8 cellular contexts compared by ENCODE assay signal in genomic region chr2:219460424-219460926, GRCh38. TPM values are rescaled to one million over a fixed set of nuclear protein-coding genes. Genes with fewer than 3 reads are reported as not detected.
DNase-seq lines count a peak whose midpoint lies in the region; ATAC-seq and TF ChIP-seq lines count a peak whose summit lies in the region.

No MANE protein-coding gene starts in this region.

- H3K4me1 Mint-ChIP-seq in GM23338 = peaks cover 38% of the 10 kb centered on the region
- peaks cover 7% of the 10 kb centered on the region for H3K4me1 Mint-ChIP-seq in stimulated activated effector memory CD8-positive, alpha-beta T cell treated with anti-CD3 and anti-CD28 coated beads, Interleukin-12 subunit alpha, Interleukin-12 subunit beta, amount 100 ng/mL, for 72 hours

- H4K20me1 ChIP-seq in GM23338 (replicated peaks; ENCODE audit: insufficient read depth) = no peaks in the 10 kb centered on the region

- peak overlapping the region; percentile 62 for H3K9ac ChIP-seq in adipocyte (ENCODE audit: low read length)

- no peaks in the 10 kb centered on the region for H3K27me3 ChIP-seq in GM23338 (ENCODE audit: insufficient read depth)
- no peaks in the 10 kb centered on the region for H3K27me3 ChIP-seq in adipocyte (replicated peaks; ENCODE audit: control insufficient read depth, insufficient read depth, low read length)

- no peaks in the 10 kb centered on the region for H3K79me2 ChIP-seq in GM23338 (replicated peaks; ENCODE audit: insufficient read depth)

- H3K36me3 Mint-ChIP-seq in GM23338 (ENCODE audit: low read depth) = peaks cover 11% of the 10 kb centered on the region
- H3K36me3 Mint-ChIP-seq in stimulated activated effector memory CD8-positive, alpha-beta T cell treated with anti-CD3 and anti-CD28 coated beads, Interleukin-12 subunit alpha, Interleukin-12 subunit beta, amount 100 ng/mL, for 72 hours = no peaks in the 10 kb centered on the region

- peaks cover 24% of the 10 kb centered on the region for H3K4me1 ChIP-seq in GM23338 (ENCODE audit: insufficient read depth)
- peaks cover 20% of the 10 kb centered on the region for H3K4me1 ChIP-seq in adipocyte (ENCODE audit: control insufficient read depth, insufficient read depth, low read length)

- H3K9me3 Mint-ChIP-seq in GM23338 = no peaks in the 10 kb centered on the region
- H3K9me3 Mint-ChIP-seq in stimulated activated effector memory CD8-positive, alpha-beta T cell treated with anti-CD3 and anti-CD28 coated beads, Interleukin-12 subunit alpha, Interleukin-12 subunit beta, amount 100 ng/mL, for 72 hours = no peaks in the 10 kb centered on the region

- peak; percentile 74 for DNase-seq in GM23338 (ENCODE audit: low spot score)
- peak; percentile 69 for DNase-seq in adipocyte (ENCODE audit: low read depth)
- peak in 31 of 51 donors; percentile 5 to 69 (median 31) for DNase-seq in hypothalamus (lab: John Stamatoyannopoulos, UW)
- DNase-seq in retinal pigment epithelial cell (ENCODE audit: low read depth) = no peak
- no peak for DNase-seq in stimulated activated effector memory CD8-positive, alpha-beta T cell treated with anti-CD3 and anti-CD28 coated beads, Interleukin-12 subunit alpha, Interleukin-12 subunit beta, amount 100 ng/mL, for 72 hours (ENCODE audit: low spot score in 2 of 2)
- no peak for DNase-seq in NOMO-1 treated with dmso at 0.1 percent for 144 hours (lab: John Stamatoyannopoulos, UW; ENCODE audit: unreplicated experiment)
- DNase-seq in SKM-1 (lab: John Stamatoyannopoulos, UW; ENCODE audit: unreplicated experiment) = no peak

- H3K27me3 Mint-ChIP-seq in GM23338 (ENCODE audit: insufficient read depth, low read depth, poor library complexity) = peaks cover 23% of the 10 kb centered on the region

- peak overlapping the region; percentile 55 for H3K4me3 Mint-ChIP-seq in GM23338
- no peak overlapping the region for H3K4me3 Mint-ChIP-seq in stimulated activated effector memory CD8-positive, alpha-beta T cell treated with anti-CD3 and anti-CD28 coated beads, Interleukin-12 subunit alpha, Interleukin-12 subunit beta, amount 100 ng/mL, for 72 hours

- no peaks in the 10 kb centered on the region for H3K36me3 ChIP-seq in GM23338 (ENCODE audit: insufficient read depth)
- H3K36me3 ChIP-seq in adipocyte (ENCODE audit: control insufficient read depth, insufficient read depth, low read length, severe bottlenecking) = peaks cover 8% of the 10 kb centered on the region

- H3K9me2 ChIP-seq in GM23338 (ENCODE audit: insufficient read depth) = no peaks in the 10 kb centered on the region

- no peak overlapping the region for H3K27ac ChIP-seq in GM23338 (ENCODE audit: low read depth)

- no peak overlapping the region; the same call in 1 of the 2 replicates for H3K27ac Mint-ChIP-seq in GM23338
- no peak overlapping the region for H3K27ac Mint-ChIP-seq in stimulated activated effector memory CD8-positive, alpha-beta T cell treated with anti-CD3 and anti-CD28 coated beads, Interleukin-12 subunit alpha, Interleukin-12 subunit beta, amount 100 ng/mL, for 72 hours

- H3K4me3 ChIP-seq in GM23338 (0 out of 2 replicates have a peak overlapping the region, but pooled peaks have one; percentile 26), adipocyte (ENCODE audit: low read length) (no peak overlapping the region), retinal pigment epithelial cell (ENCODE audit: low read length) (peak overlapping the region; percentile 7)

- H3F3A ChIP-seq in GM23338 (replicated peaks; ENCODE audit: low read depth) = peaks cover 4% of the 10 kb centered on the region; the same call in 1 of the 2 replicates

- peak overlapping the region; percentile 69 for H3K4me2 ChIP-seq in GM23338

- TF ChIP-seq CTCF in GM23338 (conservative IDR thresholded peaks at IDR 0.05; ENCODE audit: low read depth in 2 of 2) = no peak
- no peak for TF ChIP-seq CTCF in retinal pigment epithelial cell (conservative IDR thresholded peaks at IDR 0.05; ENCODE audit: low read depth, low read length)

- ATAC-seq in GM23338 (peak; percentile 76), HG03139 (IDR thresholded peaks at IDR 0.05; ENCODE audit: unreplicated experiment) (no peak)
- ATAC-seq in stimulated activated effector memory CD8-positive, alpha-beta T cell treated with anti-CD3 and anti-CD28 coated beads, Interleukin-12 subunit alpha, Interleukin-12 subunit beta, amount 100 ng/mL, for 72 hours = no peak

- no peak overlapping the region for H2AFZ ChIP-seq in GM23338

- H3K9me3 ChIP-seq in adipocyte (ENCODE audit: control insufficient read depth, low read length) = no peaks in the 10 kb centered on the region

TF ChIP-seq in GM23338, 12 proteins besides CTCF, POLR2A, EP300 and RAD21:
- no peak for TF ChIP-seq CREB1 (CRISPR knock-in tag; IDR thresholded peaks at IDR 0.05; ENCODE audit: low read depth)
- no peak for TF ChIP-seq ZNF331 (CRISPR knock-in tag; IDR thresholded peaks at IDR 0.05; ENCODE audit: low read depth)
- TF ChIP-seq ZNF114 (CRISPR knock-in tag; IDR thresholded peaks at IDR 0.05) = no peak
- no peak for TF ChIP-seq REST (IDR thresholded peaks at IDR 0.05; ENCODE audit: unreplicated experiment)
TF ChIP-seq in GM23338: peak in this region for 0.

RNA-seq across cellular contexts. Expression of gene SPEG, which starts 25.8 kb away (rescaled TPM):
- 32.4 and 32.6 TPM in 2 replicates for total RNA-seq in GM23338 (2014; rRNA removed; shearing (Covaris generic))
- 12.6 and 12.9 TPM in 2 replicates for polyA plus RNA-seq in GM23338 (2016; fragmentation: Nextera tagmentation; extraction: Ambion mirVana)

RNA-seq across cellular contexts. Expression of gene GMPPA, which starts 38.2 kb away (rescaled TPM):
- total RNA-seq in GM23338 (2014; rRNA removed; shearing (Covaris generic)) = 33.8 and 37.3 TPM in 2 replicates
- polyA plus RNA-seq in GM23338 (2016; fragmentation: Nextera tagmentation; extraction: Ambion mirVana) = 25.2 and 27.0 TPM in 2 replicates

RNA-seq across cellular contexts. Expression of gene DES, which starts 42.3 kb away (rescaled TPM):
- 2.0 and 6.1 TPM in 2 replicates for total RNA-seq in GM23338 (2014; rRNA removed; shearing (Covaris generic))
- 1.0 and 1.3 TPM in 2 replicates for polyA plus RNA-seq in GM23338 (2016; fragmentation: Nextera tagmentation; extraction: Ambion mirVana)

RNA-seq across cellular contexts. Expression of gene ASIC4, which starts 53.8 kb away (rescaled TPM):
- 3.6 TPM in 1 of 2 replicates, not detected in the other for total RNA-seq in GM23338 (2014; rRNA removed; shearing (Covaris generic))
- 0.13 and 0.40 TPM in 2 replicates for polyA plus RNA-seq in GM23338 (2016; fragmentation: Nextera tagmentation; extraction: Ambion mirVana)

Comparison
In these comparisons a context has a peak if more than half of its experiments do, and no peak if none do; other contexts are left out.
1. DNase-seq: peak in GM23338 (single experiment), adipocyte (single experiment) and hypothalamus (31 of 51); none in retinal pigment epithelial cell (single experiment), stimulated activated effector memory CD8-positive, alpha-beta T cell treated with anti-CD3 and anti-CD28 coated beads, Interleukin-12 subunit alpha, Interleukin-12 subunit beta, amount 100 ng/mL, for 72 hours (0 of 2), NOMO-1 treated with dmso at 0.1 percent for 144 hours (single experiment) and SKM-1 (single experiment).